31 cellular contexts compared by ENCODE assay signal in genomic region chr17:27318633-27319032, GRCh38. TPM values are rescaled to one million over a fixed set of nuclear protein-coding genes. Genes with fewer than 3 reads are reported as not detected.
DNase-seq lines count a peak whose midpoint lies in the region; ATAC-seq, FAIRE-seq and TF ChIP-seq lines count a peak whose summit lies in the region.
"Had no signal": no experiment of that assay in that cellular context is flagged by ENCODE, and none has a peak within 500 bp of the region (broad histone marks: within the 10 kb centered on the region; RNA-seq: fewer than 3 reads in every experiment).

No MANE protein-coding gene starts in this region.

- dilution Hi-C loops in mammary epithelial cell (cut with HindIII; ENCODE audit: low sequenced_read_pairs): no loop called here

- H2AFZ ChIP-seq in GM23248 (no peak overlapping the region), mammary epithelial cell (ENCODE audit: low read depth, low read length) (no peak overlapping the region)

- H3K9me3 ChIP-seq in GM23248 (ENCODE audit: low read depth) (no peaks in the 10 kb centered on the region), ascending aorta (no peaks in the 10 kb centered on the region), kidney (ENCODE audit: control insufficient read depth in 1 of 2, low read length in 2 of 2) (no peaks in the 10 kb centered on the region), subcutaneous abdominal adipose tissue (ENCODE audit: control insufficient read depth in 5 of 5, low read length in 5 of 5) (no peaks in the 10 kb centered on the region), mammary epithelial cell (replicated peaks; ENCODE audit: insufficient read depth, low read length) (no peaks in the 10 kb centered on the region)
- H3K9me3 ChIP-seq: breast epithelium, prostate gland, vagina had no signal

- ATAC-seq in HG02798 (IDR thresholded peaks at IDR 0.05; ENCODE audit: poor library complexity, unreplicated experiment): no peak
- no peak for ATAC-seq in HG03354 (IDR thresholded peaks at IDR 0.05; ENCODE audit: poor library complexity, severe bottlenecking, unreplicated experiment)
- ATAC-seq: activated naive CD4-positive, alpha-beta T cell treated with anti-CD3 and anti-CD28 coated beads, Interleukin-2, amount 50 U/mL, for 72 hours; CD8-positive, alpha-beta T cell; PC-3; sciatic nerve had no signal

- H3K79me2 ChIP-seq in GM23248 (ENCODE audit: insufficient read depth) (no peaks in the 10 kb centered on the region), mammary epithelial cell (ENCODE audit: insufficient read depth, low read length) (no peaks in the 10 kb centered on the region)

- H4K20me1 ChIP-seq in GM23248 (ENCODE audit: insufficient read depth) (no peaks in the 10 kb centered on the region), mammary epithelial cell (ENCODE audit: insufficient read depth, low read length) (no peaks in the 10 kb centered on the region)

- no TSS peak for BruUV-seq in mammary epithelial cell (replicated peaks; lab: Mats Ljungman, UMichigan)

- intact Hi-C loops in ascending aorta (cut with DNase I): no loop called here
- intact Hi-C loops in kidney (cut with DNase I): no loop called here
- intact Hi-C loops in mammary epithelial cell (cut with micrococcal nuclease): no loop called here

- H3K27me3 ChIP-seq in GM23248 (replicated peaks; ENCODE audit: insufficient read depth) (no peaks in the 10 kb centered on the region), ascending aorta (no peaks in the 10 kb centered on the region), subcutaneous abdominal adipose tissue (ENCODE audit: control insufficient read depth in 5 of 5, insufficient read depth in 4 of 5, low read length in 5 of 5) (no peaks in the 10 kb centered on the region), mammary epithelial cell (ENCODE audit: insufficient read depth, low read length) (no peaks in the 10 kb centered on the region)
- H3K27me3 ChIP-seq: breast epithelium, vagina had no signal

- DNase-seq in GM23248: no peak
- DNase-seq in ascending aorta (ENCODE audit: low spot score in 2 of 2): no peak
- DNase-seq in kidney: no peak
- DNase-seq in SW480 (ENCODE audit: low spot score): no peak
- DNase-seq in mammary epithelial cell: no peak
- DNase-seq: activated CD4-positive, alpha-beta T cell treated with anti-CD3 and anti-CD28 coated beads, Interleukin-2, amount 50 U/mL, for 48 hours; activated CD4-positive, CD25-positive, alpha-beta regulatory T cell treated with anti-CD3 and anti-CD28 coated beads, Interleukin-2, amount 50 U/mL, for 72 hours; amygdala; CD8-positive, alpha-beta T cell; glutamatergic neuron; H7; KBM-7; naive B cell; NCI-H1092 treated with DMSO at 0.1 percent for 48 hours; NCI-H187; NCI-H510A treated with DMSO at 0.1 percent for 48 hours; occipital lobe; PC-3; Right ventricle myocardium superior; stimulated activated CD4-positive, alpha-beta T cell treated with anti-CD3 and anti-CD28 coated beads, Interleukin-4, amount 100 ng/mL, for 24 hours; T-helper 2 cell had no signal

- H3K9ac ChIP-seq in GM23248: no peak overlapping the region
- no peak overlapping the region for H3K9ac ChIP-seq in kidney (ENCODE audit: low read length in 2 of 2)
- no peak overlapping the region for H3K9ac ChIP-seq in subcutaneous abdominal adipose tissue (ENCODE audit: low read length in 5 of 5)
- H3K9ac ChIP-seq in mammary epithelial cell (ENCODE audit: insufficient read depth, low read length): no peak overlapping the region

- H3K9me2 ChIP-seq in GM23248 (ENCODE audit: insufficient read depth): no peaks in the 10 kb centered on the region

- TF ChIP-seq CTCF in ascending aorta (IDR thresholded peaks at IDR 0.05) (no peak), kidney (IDR thresholded peaks at IDR 0.05; ENCODE audit: borderline replicate concordance, extremely low read depth, insufficient read depth) (no peak), mammary epithelial cell (conservative IDR thresholded peaks at IDR 0.05 in 1 of 2, IDR thresholded peaks at IDR 0.05 in 1 of 2; ENCODE audit: extremely low read depth in 1 of 2, insufficient read depth in 1 of 2, low read depth in 1 of 2, low read length in 2 of 2) (no peak)

- H3K4me2 ChIP-seq in GM23248 (ENCODE audit: unreplicated experiment): no peak overlapping the region
- H3K4me2 ChIP-seq in mammary epithelial cell (ENCODE audit: insufficient read depth, low read depth, low read length): no peak overlapping the region

- H3K36me3 ChIP-seq in GM23248 (ENCODE audit: low read depth): peaks cover 32% of the 10 kb centered on the region
- peaks cover 28 to 47% of the 10 kb centered on the region in 2 donors for H3K36me3 ChIP-seq in ascending aorta
- peaks cover 6 to 11% of the 10 kb centered on the region in 2 donors for H3K36me3 ChIP-seq in kidney (ENCODE audit: control insufficient read depth in 1 of 2, insufficient read depth in 2 of 2, low read length in 2 of 2)
- H3K36me3 ChIP-seq in subcutaneous abdominal adipose tissue (ENCODE audit: control insufficient read depth in 5 of 5, insufficient read depth in 5 of 5, low read length in 5 of 5): peaks cover 18 to 47% (median 35%) of the 10 kb centered on the region in 5 donors
- H3K36me3 ChIP-seq in mammary epithelial cell (ENCODE audit: insufficient read depth, low read length): peaks cover 15% of the 10 kb centered on the region
- H3K36me3 ChIP-seq: breast epithelium had no signal

- H3F3A ChIP-seq in GM23248 (ENCODE audit: insufficient read depth): peaks cover 73% of the 10 kb centered on the region

- H3K4me3 ChIP-seq in GM23248 (no peak overlapping the region), ascending aorta (no peak overlapping the region), kidney (ENCODE audit: low read length in 2 of 2) (no peak overlapping the region), subcutaneous abdominal adipose tissue (ENCODE audit: low read depth in 1 of 5, low read length in 5 of 5) (no peak overlapping the region), mammary epithelial cell (replicated peaks in 1 of 3; ENCODE audit: insufficient read depth in 1 of 3, low read depth in 2 of 3, low read length in 3 of 3) (no peak overlapping the region)
- H3K4me3 ChIP-seq: breast epithelium, prostate gland, vagina had no signal

- CTCF ChIA-PET in mammary epithelial cell (lab: Charles Lee; ENCODE audit: low non-redundant PET): no interaction called here

- WGBS in GM23248 (ENCODE audit: low coverage in 1 of 2, low lambda C conversion rate in 2 of 2, missing lambda C conversion rate in 2 of 2), 2 experiments: 73 to 75% methylated on average over 6 of the region's 6 CpGs
- WGBS in mammary epithelial cell (ENCODE audit: low coverage, missing lambda C conversion rate): 97% methylated on average over 6 of the region's 6 CpGs

- H3K27ac ChIP-seq in GM23248 (peak overlapping the region; percentile 46; the same call in 1 of the 2 replicates), ascending aorta (peak overlapping the region; percentile 27 to 70), kidney (ENCODE audit: low read depth in 2 of 2, low read length in 2 of 2) (peak overlapping the region; percentile 3 to 81), subcutaneous abdominal adipose tissue (ENCODE audit: low read depth, low read length) (peak overlapping the region; percentile 11), mammary epithelial cell (ENCODE audit: insufficient read depth, low read depth, low read length) (no peak overlapping the region)

- H3K4me1 ChIP-seq in GM23248 (ENCODE audit: insufficient read depth) (peaks cover 23% of the 10 kb centered on the region), ascending aorta (peaks cover 0 to 22% of the 10 kb centered on the region in 2 donors), kidney (ENCODE audit: control insufficient read depth in 1 of 2, insufficient read depth in 1 of 2, low read depth in 1 of 2, low read length in 2 of 2) (peaks cover 19 to 21% of the 10 kb centered on the region in 2 donors), subcutaneous abdominal adipose tissue (ENCODE audit: control insufficient read depth in 5 of 5, insufficient read depth in 5 of 5, low read length in 5 of 5) (peaks cover 5 to 41% (median 33%) of the 10 kb centered on the region in 5 donors), mammary epithelial cell (ENCODE audit: insufficient read depth, low read length) (peaks cover 13% of the 10 kb centered on the region)

- in situ Hi-C loops in GM23248 (cut with MboI): no loop called here
- in situ Hi-C loops in mammary epithelial cell (cut with MboI; ENCODE audit: low sequenced_read_pairs in 2 of 2): no loop called here

- FAIRE-seq in kidney (lab: Jason Lieb, UNC): no peak
- FAIRE-seq: GM18507, islet of Langerhans had no signal

RNA-seq across cellular contexts. Expression of gene WSB1, which starts 24.7 kb away (rescaled TPM):
- 127 and 155 TPM in 2 replicates for total RNA-seq in GM23248 (2014; rRNA removed; shearing (Covaris generic))
- polyA plus RNA-seq in GM23248 (2016; fragmentation: Nextera tagmentation; extraction: Ambion mirVana) (116 and 135 TPM in 2 replicates), kidney (ENCODE audit: insufficient read depth, low read depth, low replicate concordance) (59.8 TPM), mammary epithelial cell (58.2 TPM)
- total RNA-seq in ascending aorta (176 TPM), kidney (195 TPM), mammary epithelial cell (100 to 1,000 TPM in 1 of 2 donors, 10 to 100 TPM in 1; 93.0 to 119 TPM)
- polyA minus RNA-seq in mammary epithelial cell: 35.8 TPM
